In genomic region chr2:169946092-169946491, GRCh38 we compare ENCODE assay signal across 20 cellular contexts.
A peak's percentile ranks its signal among the peaks of the same experiment; 100 is the strongest.
DNase-seq lines count a peak whose midpoint lies in the region; ATAC-seq, FAIRE-seq and TF ChIP-seq lines count a peak whose summit lies in the region.
"Had no signal": no experiment of that assay in that cellular context is flagged by ENCODE, and none has a peak within 500 bp of the region (broad histone marks: within the 10 kb centered on the region; RNA-seq: fewer than 3 reads in every experiment).

No MANE protein-coding gene starts in this region.

- no peak for ATAC-seq in HG03457 (IDR thresholded peaks at IDR 0.05; ENCODE audit: unreplicated experiment)

- no peaks in the 10 kb centered on the region for H3K4me1 Mint-ChIP-seq in glutamatergic neuron (ENCODE audit: low read depth, unreplicated experiment)
- H3K4me1 Mint-ChIP-seq: B cell; CD8-positive, alpha-beta memory T cell had no signal

- peak; percentile 64 for FAIRE-seq in A204.1 (lab: Jason Lieb, UNC)
- peak; percentile 70 for FAIRE-seq in G401.6 (lab: Jason Lieb, UNC)
- FAIRE-seq in colon (lab: Jason Lieb, UNC), result peak; percentile 49
- peak; percentile 24 for FAIRE-seq in islet of Langerhans (lab: Jason Lieb, UNC)
- FAIRE-seq: GM12892, H1 had no signal

- no peak overlapping the region for H3K4me3 Mint-ChIP-seq in glutamatergic neuron (ENCODE audit: unreplicated experiment)
- H3K4me3 Mint-ChIP-seq: B cell; CD4-positive, alpha-beta T cell; CD8-positive, alpha-beta memory T cell had no signal

- H3K36me3 Mint-ChIP-seq in glutamatergic neuron (ENCODE audit: unreplicated experiment), result no peaks in the 10 kb centered on the region

- DNase-seq in HuH-7.5 (ENCODE audit: low spot score), result no peak
- no peak for DNase-seq in activated CD4-positive, alpha-beta T cell treated with anti-CD3 and anti-CD28 coated beads, Interleukin-2, amount 50 U/mL, for 48 hours
- DNase-seq in glutamatergic neuron, result no peak
- DNase-seq: 8988T; CD4-positive, alpha-beta T cell; CD8-positive, alpha-beta memory T cell; DMS 273 treated with DMSO at 0.1 percent for 48 hours; DMS79; EL; GM23248; H7; HCEC 1CT had no signal

- no peak overlapping the region for H3K27ac Mint-ChIP-seq in glutamatergic neuron (ENCODE audit: unreplicated experiment)
- H3K27ac Mint-ChIP-seq: B cell; CD4-positive, alpha-beta T cell; CD8-positive, alpha-beta memory T cell had no signal

- H3K9me3 Mint-ChIP-seq in glutamatergic neuron (ENCODE audit: unreplicated experiment), result no peaks in the 10 kb centered on the region
- H3K9me3 Mint-ChIP-seq: CD4-positive, alpha-beta T cell; CD8-positive, alpha-beta memory T cell had no signal

- H3K27me3 Mint-ChIP-seq in glutamatergic neuron (ENCODE audit: unreplicated experiment), result no peaks in the 10 kb centered on the region
- H3K27me3 Mint-ChIP-seq: B cell; CD4-positive, alpha-beta T cell; CD8-positive, alpha-beta memory T cell had no signal

- TF ChIP-seq CTCF in glutamatergic neuron (IDR thresholded peaks at IDR 0.05; ENCODE audit: partially characterized antibody, unreplicated experiment), result no peak
